ENCODE assay signal across 15 cellular contexts in the genomic region with DNA sequence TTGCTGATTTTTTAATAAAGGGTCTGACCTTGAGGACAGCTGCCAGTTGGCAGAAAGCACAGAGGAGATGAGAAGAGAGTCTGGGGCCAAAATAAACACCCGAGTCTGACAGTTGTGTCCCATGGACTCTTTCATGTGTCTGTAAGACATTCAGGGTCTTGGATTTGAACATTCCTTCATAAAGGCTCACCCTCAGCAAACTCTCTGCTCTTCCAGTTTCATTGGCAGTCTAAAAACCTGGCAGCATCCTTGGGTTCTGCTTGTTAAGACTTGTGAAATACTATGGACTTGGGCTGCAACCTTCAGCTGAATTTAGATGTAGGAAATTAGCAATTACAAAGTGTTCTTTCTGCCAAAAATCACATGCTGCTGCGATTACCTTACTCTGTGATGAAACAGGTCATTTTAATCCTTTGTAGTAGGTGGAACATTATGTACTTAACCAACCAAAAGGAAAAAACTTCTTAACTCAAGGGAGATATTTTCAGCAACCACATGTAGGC. TPM values are rescaled to one million over a fixed set of nuclear protein-coding genes. Genes with fewer than 3 reads are reported as not detected.
DNase-seq lines count a peak whose midpoint lies in the region; ATAC-seq and TF ChIP-seq lines count a peak whose summit lies in the region.
"Had no signal": no experiment of that assay in that cellular context is flagged by ENCODE, and none has a peak within 500 bp of the region (broad histone marks: within the 10 kb centered on the region; RNA-seq: fewer than 3 reads in every experiment).

No MANE protein-coding gene starts in this region.

- H3K27ac ChIP-seq in body of pancreas (peak overlapping the region in 3 of 4 donors; percentile 20 to 52 (median 25)), heart right ventricle (no peak overlapping the region)

- no peak overlapping the region for H3K4me3 ChIP-seq in body of pancreas
- no peak overlapping the region for H3K4me3 ChIP-seq in heart right ventricle
- H3K4me3 ChIP-seq: GM12878 had no signal

- peak; percentile 88 for ATAC-seq in body of pancreas
- ATAC-seq in heart right ventricle: peak in 5 of 8 donors; percentile 26 to 77 (median 59)
- ATAC-seq in GM18505 (IDR thresholded peaks at IDR 0.05; ENCODE audit: unreplicated experiment): no peak
- ATAC-seq: GM12878 had no signal

- WGBS in body of pancreas, 2 donors: 12 to 14% methylated on average over 2 of the region's 2 CpGs
- WGBS in heart right ventricle, 2 donors: 28 to 30% methylated on average over 2 of the region's 2 CpGs

- TF ChIP-seq CTCF in body of pancreas (IDR thresholded peaks at IDR 0.05) (no peak), heart right ventricle (IDR thresholded peaks at IDR 0.05) (no peak)

- no peaks in the 10 kb centered on the region for H3K27me3 ChIP-seq in body of pancreas
- H3K27me3 ChIP-seq in heart right ventricle: no peaks in the 10 kb centered on the region

- H3K9me3 ChIP-seq in body of pancreas (no peaks in the 10 kb centered on the region), heart right ventricle (peaks cover 0 to 7% (median 0%) of the 10 kb centered on the region in 11 donors)

- intact Hi-C loops in body of pancreas (cut with DNase I) (no loop called here), heart right ventricle (cut with DNase I) (loop anchor here in 1 of 10 donors (5.0 kb wide), 1 partner anchor 1112 kb away; no protein-coding TSS in a partner anchor)

- no peaks in the 10 kb centered on the region for H3K36me3 ChIP-seq in body of pancreas (replicated peaks in 1 of 2; ENCODE audit: insufficient read depth in 1 of 2, low read depth in 2 of 2)
- H3K36me3 ChIP-seq in heart right ventricle: no peaks in the 10 kb centered on the region

- DNase-seq in GM03348 (ENCODE audit: low spot score) (peak; percentile 33), body of pancreas (peak; percentile 21 to 68 (median 34)), heart right ventricle (no peak), renal cortical epithelial cell (ENCODE audit: low read depth) (peak; percentile 95), COLO829 (ENCODE audit: low spot score) (no peak), NCI-H1436 treated with DMSO at 0.1 percent for 48 hours (lab: John Stamatoyannopoulos, UW) (no peak), GOT3 (lab: John Stamatoyannopoulos, UW) (no peak)
- DNase-seq: CD4-positive, alpha-beta memory T cell; central memory CD4-positive, alpha-beta T cell; NCI-H510A treated with DMSO at 0.1 percent for 48 hours had no signal

- TF ChIP-seq POLR2A in body of pancreas (IDR thresholded peaks at IDR 0.05) (no peak), GM18505 (IDR thresholded peaks at IDR 0.05; ENCODE audit: borderline replicate concordance, extremely low read depth, insufficient read depth, insufficient read length) (no peak)

- H3K4me1 ChIP-seq in body of pancreas (peaks cover 16% of the 10 kb centered on the region), heart right ventricle (peaks cover 0 to 7% (median 0%) of the 10 kb centered on the region in 9 donors)

RNA-seq across cellular contexts. Expression of a gene that starts 32.0 kb away (rescaled TPM):
- 10 to 100 TPM in 1 of 2 donors, 1 to 10 TPM in 1; 1.3 to 21.4 TPM for total RNA-seq in body of pancreas
- not detected for total RNA-seq in heart right ventricle
- not detected for polyA plus RNA-seq in heart right ventricle
- not detected in 2 replicates for total RNA-seq in renal cortical epithelial cell
- total RNA-seq: CD4-positive, alpha-beta memory T cell; GM12878; T-helper 1 cell treated with Interleukin-12 subunit alpha and Interleukin-12 subunit beta and Interleukin-4 antibody, amounts not matched to agents 30 ng/mL and 1 ng/mL, for 36 hours had no signal
- polyA plus RNA-seq: CD4-positive, alpha-beta memory T cell; GM12878; IgD-negative memory B cell; neural cell had no signal

Comparison
In these comparisons a context has a peak if more than half of its experiments do, and no peak if none do; other contexts are left out.
1. DNase-seq: peak in GM03348 (single experiment), body of pancreas (4 of 4) and renal cortical epithelial cell (single experiment); none in heart right ventricle (0 of 2), COLO829 (single experiment), NCI-H1436 treated with DMSO at 0.1 percent for 48 hours (single experiment) and GOT3 (single experiment).
2. H3K27ac ChIP-seq: peak in body of pancreas (3 of 4); none in heart right ventricle (0 of 10).